8 cellular contexts compared by ENCODE assay signal in the genomic region with DNA sequence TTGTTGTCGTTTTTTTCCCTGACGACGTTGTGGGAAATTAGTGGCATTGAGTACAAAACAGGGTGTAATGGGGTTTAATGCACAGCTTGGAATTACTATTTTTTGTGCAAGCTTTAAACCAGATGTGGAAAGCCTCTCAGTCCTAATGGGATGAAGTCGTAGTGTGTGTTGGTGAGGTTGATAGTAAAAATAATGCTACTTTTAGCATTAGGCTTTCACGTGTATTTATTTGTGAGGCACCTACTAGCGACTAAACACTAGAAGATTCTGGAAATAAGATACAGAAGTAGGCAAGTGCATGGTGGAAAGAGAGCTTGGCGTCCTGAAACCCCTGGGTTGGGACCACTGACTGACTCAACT. TPM values are rescaled to one million over a fixed set of nuclear protein-coding genes. Genes with fewer than 3 reads are reported as not detected.
A peak's percentile ranks its signal among the peaks of the same experiment; 100 is the strongest.
DNase-seq lines count a peak whose midpoint lies in the region; ATAC-seq and TF ChIP-seq lines count a peak whose summit lies in the region.

No MANE protein-coding gene starts in this region.

- peak overlapping the region; percentile 82 to 95 for H3K4me3 ChIP-seq in cardiac fibroblast (replicated peaks in 1 of 2; ENCODE audit: low read depth in 2 of 2, low read length in 2 of 2)

- peaks cover 7% of the 10 kb centered on the region for H3K36me3 Mint-ChIP-seq in stimulated activated naive CD8-positive, alpha-beta T cell treated with anti-CD3 and anti-CD28 coated beads, Interleukin-15, Interleukin-2, amounts not matched to agents 100 ng/mL and 50 ng/mL, for 24 hours (ENCODE audit: low read depth)
- H3K36me3 Mint-ChIP-seq in mesothelial cell of epicardium: no peaks in the 10 kb centered on the region

- H3K4me3 Mint-ChIP-seq in stimulated activated naive CD8-positive, alpha-beta T cell treated with anti-CD3 and anti-CD28 coated beads, Interleukin-15, Interleukin-2, amounts not matched to agents 100 ng/mL and 50 ng/mL, for 24 hours: peak overlapping the region; percentile 92
- peak overlapping the region; percentile 92 for H3K4me3 Mint-ChIP-seq in mesothelial cell of epicardium

- H3K27me3 Mint-ChIP-seq in stimulated activated naive CD8-positive, alpha-beta T cell treated with anti-CD3 and anti-CD28 coated beads, Interleukin-15, Interleukin-2, amounts not matched to agents 100 ng/mL and 50 ng/mL, for 24 hours: peaks cover 19% of the 10 kb centered on the region
- peaks cover 12% of the 10 kb centered on the region for H3K27me3 Mint-ChIP-seq in mesothelial cell of epicardium (ENCODE audit: low read depth)

- H3K4me1 Mint-ChIP-seq in stimulated activated naive CD8-positive, alpha-beta T cell treated with anti-CD3 and anti-CD28 coated beads, Interleukin-15, Interleukin-2, amounts not matched to agents 100 ng/mL and 50 ng/mL, for 24 hours (ENCODE audit: low read depth): peaks cover 36% of the 10 kb centered on the region
- peaks cover 21% of the 10 kb centered on the region for H3K4me1 Mint-ChIP-seq in mesothelial cell of epicardium

- no peak for DNase-seq in stimulated activated naive CD8-positive, alpha-beta T cell treated with anti-CD3 and anti-CD28 coated beads, Interleukin-15, Interleukin-2, amounts not matched to agents 100 U/mL and 50 U/mL, for 24 hours
- no peak for DNase-seq in cardiac fibroblast (ENCODE audit: low read depth in 2 of 2)
- no peak for DNase-seq in mesothelial cell of epicardium (ENCODE audit: low spot score in 2 of 2, unreplicated experiment in 2 of 2)
- no peak for DNase-seq in activated effector memory CD4-positive, alpha-beta T cell treated with anti-CD3 and anti-CD28 coated beads, Interleukin-2, amount 50 U/mL, for 16 hours
- no peak for DNase-seq in NCI-H1092 (lab: John Stamatoyannopoulos, UW)
- DNase-seq in MV-4-11 (lab: John Stamatoyannopoulos, UW): no peak

- H3K27ac Mint-ChIP-seq in stimulated activated naive CD8-positive, alpha-beta T cell treated with anti-CD3 and anti-CD28 coated beads, Interleukin-15, Interleukin-2, amounts not matched to agents 100 ng/mL and 50 ng/mL, for 24 hours: peak overlapping the region; percentile 90
- peak overlapping the region; percentile 96 for H3K27ac Mint-ChIP-seq in mesothelial cell of epicardium

- no peak for ATAC-seq in stimulated activated naive CD8-positive, alpha-beta T cell treated with anti-CD3 and anti-CD28 coated beads, Interleukin-15, Interleukin-2, amounts not matched to agents 100 U/mL and 50 U/mL, for 24 hours
- no peak for ATAC-seq in HG03045 (IDR thresholded peaks at IDR 0.05; ENCODE audit: unreplicated experiment)

- TF ChIP-seq CTCF in cardiac fibroblast (IDR thresholded peaks at IDR 0.05; ENCODE audit: low read depth, low read length): no peak
- TF ChIP-seq CTCF in mesothelial cell of epicardium (IDR thresholded peaks at IDR 0.05; ENCODE audit: unreplicated experiment): no peak

- no peaks in the 10 kb centered on the region for H3K9me3 Mint-ChIP-seq in stimulated activated naive CD8-positive, alpha-beta T cell treated with anti-CD3 and anti-CD28 coated beads, Interleukin-15, Interleukin-2, amounts not matched to agents 100 ng/mL and 50 ng/mL, for 24 hours
- peaks cover 25% of the 10 kb centered on the region for H3K9me3 Mint-ChIP-seq in mesothelial cell of epicardium

RNA-seq across cellular contexts. Expression of a gene that starts 0.6 kb away (rescaled TPM):
- total RNA-seq in mesothelial cell of epicardium: 21.3 to 24.8 TPM (median 24.5 TPM) in 3 replicates
